Comparison of ENCODE assay signal across 19 cellular contexts in the genomic region with DNA sequence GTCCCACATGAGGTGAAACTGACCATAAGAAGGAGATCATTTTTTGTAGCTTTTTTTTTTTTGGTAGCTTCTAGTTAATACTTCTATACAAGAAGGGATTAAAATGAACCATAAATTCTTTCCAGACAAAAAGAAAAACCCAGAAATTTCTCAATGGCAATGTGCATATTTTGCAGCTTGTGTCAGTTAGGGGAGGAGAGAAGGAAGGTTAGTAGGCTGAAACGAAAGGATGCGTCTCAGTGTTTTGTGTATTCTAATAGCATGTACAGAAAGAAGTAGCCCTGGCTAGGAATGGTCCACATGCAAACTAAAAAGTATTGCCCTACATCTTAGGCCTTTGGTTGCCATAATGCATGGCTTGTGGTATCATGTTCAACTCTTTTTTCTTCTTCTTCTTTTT.
DNase-seq lines count a peak whose midpoint lies in the region; ATAC-seq, FAIRE-seq and TF ChIP-seq lines count a peak whose summit lies in the region.
"Had no signal": no experiment of that assay in that cellular context is flagged by ENCODE, and none has a peak within 500 bp of the region (broad histone marks: within the 10 kb centered on the region; RNA-seq: fewer than 3 reads in every experiment).

No MANE protein-coding gene starts in this region.

- no peak overlapping the region for H3K56ac ChIP-seq in mesendoderm (ENCODE audit: low read length)

- no peaks in the 10 kb centered on the region for H3K27me3 ChIP-seq in A673 (replicated peaks; ENCODE audit: insufficient read depth, low read depth, low read length, poor library complexity)
- no peaks in the 10 kb centered on the region for H3K27me3 ChIP-seq in astrocyte (ENCODE audit: insufficient read depth, low read length)
- H3K27me3 ChIP-seq in mesendoderm (ENCODE audit: insufficient read depth, low read length, poor library complexity): no peaks in the 10 kb centered on the region
- H3K27me3 ChIP-seq: BE2C had no signal

- H2BK120ac ChIP-seq in mesendoderm (ENCODE audit: low read depth, low read length): no peak overlapping the region

- H3K4ac ChIP-seq in mesendoderm (ENCODE audit: low read depth, low read length): no peak overlapping the region

- no peaks in the 10 kb centered on the region for H3K9me3 ChIP-seq in A673 (ENCODE audit: low read depth, low read length, poor library complexity, severe bottlenecking)
- H3K9me3 ChIP-seq in astrocyte (ENCODE audit: insufficient read depth, low read depth, low read length): no peaks in the 10 kb centered on the region
- H3K9me3 ChIP-seq: BE2C, HAP-1 had no signal

- H3K27ac ChIP-seq in A673 (ENCODE audit: low read depth, low read length, poor library complexity, severe bottlenecking) (peak overlapping the region; percentile 0), astrocyte (ENCODE audit: low read depth, low read length) (no peak overlapping the region), mesendoderm (ENCODE audit: low read depth, low read length) (no peak overlapping the region)

- no peak for TF ChIP-seq CTCF in A673 (conservative IDR thresholded peaks at IDR 0.05; ENCODE audit: low read depth, low read length)
- no peak for TF ChIP-seq CTCF in astrocyte (IDR thresholded peaks at IDR 0.05; ENCODE audit: insufficient read depth, low read depth, low read length)
- no peak for TF ChIP-seq CTCF in foreskin fibroblast (IDR thresholded peaks at IDR 0.05; ENCODE audit: low read depth, low read length)

- H3K36me3 ChIP-seq in A673 (ENCODE audit: insufficient read depth, low read length, poor library complexity, severe bottlenecking) (peaks cover 4% of the 10 kb centered on the region), astrocyte (ENCODE audit: insufficient read depth, low read length) (no peaks in the 10 kb centered on the region), mesendoderm (ENCODE audit: control insufficient read depth, insufficient read depth, low read length) (no peaks in the 10 kb centered on the region)
- H3K36me3 ChIP-seq: BE2C, HAP-1 had no signal

- H3K4me3 ChIP-seq in A673 (ENCODE audit: low read depth, low read length, poor library complexity, severe bottlenecking) (no peak overlapping the region), astrocyte (ENCODE audit: insufficient read depth, low read depth, low read length) (no peak overlapping the region), foreskin fibroblast (ENCODE audit: low read depth in 1 of 2, low read length in 2 of 2) (no peak overlapping the region), mesendoderm (ENCODE audit: low read length) (no peak overlapping the region)
- H3K4me3 ChIP-seq: HAP-1 had no signal

- H4K5ac ChIP-seq in mesendoderm (ENCODE audit: low read length): no peak overlapping the region

- no peak overlapping the region for H2BK15ac ChIP-seq in mesendoderm (replicated peaks; ENCODE audit: low read depth)

- H2AFZ ChIP-seq in astrocyte (ENCODE audit: low read depth, low read length): no peak overlapping the region

- H3K4me1 Mint-ChIP-seq in astrocyte (ENCODE audit: low read depth, unreplicated experiment): peaks cover 13% of the 10 kb centered on the region
- no peaks in the 10 kb centered on the region for H3K4me1 Mint-ChIP-seq in activated CD8-positive, alpha-beta memory T cell treated with anti-CD3 and anti-CD28 coated beads, Interleukin-2, amount 10 ng/mL, durations not matched to agents 7 days and 5 days
- H3K4me1 Mint-ChIP-seq: CD8-positive, alpha-beta memory T cell had no signal

- no CpG with 5 or more reads among the region's 2 CpGs for WGBS in mesendoderm (ENCODE audit: extremely low coverage, insufficient coverage, low lambda C conversion rate)

- no peaks in the 10 kb centered on the region for H3K9me3 Mint-ChIP-seq in astrocyte (ENCODE audit: unreplicated experiment)
- H3K9me3 Mint-ChIP-seq in activated CD8-positive, alpha-beta memory T cell treated with anti-CD3 and anti-CD28 coated beads, Interleukin-2, amount 10 ng/mL, durations not matched to agents 7 days and 5 days (ENCODE audit: low read depth): no peaks in the 10 kb centered on the region

- H4K20me1 ChIP-seq in astrocyte (ENCODE audit: insufficient read depth, low read length): no peaks in the 10 kb centered on the region

- intact Hi-C loops in A673 (cut with micrococcal nuclease; ENCODE audit: unreplicated experiment): no loop called here

- no peak overlapping the region for H2AK5ac ChIP-seq in mesendoderm (ENCODE audit: low read length)

- H2BK5ac ChIP-seq in mesendoderm (ENCODE audit: low read length): no peak overlapping the region

- CTCF ChIA-PET in A673 (lab: Charles Lee): no interaction called here
- CTCF ChIA-PET in activated CD8-positive, alpha-beta memory T cell treated with anti-CD3 and anti-CD28 coated beads, Interleukin-2, amount 10 ng/mL, durations not matched to agents 7 days and 5 days (lab: Charles Lee): interaction anchor here (1.1 kb wide), 1 partner anchor 19 kb away, joined by 3 read pairs; no protein-coding TSS in a partner anchor

- no peak overlapping the region for H4K8ac ChIP-seq in mesendoderm (ENCODE audit: low read depth, low read length)

- no peak overlapping the region for H3K23ac ChIP-seq in mesendoderm (ENCODE audit: low read length)

- POLR2A ChIA-PET in A673 (lab: Charles Lee; ENCODE audit: low non-redundant PET): no interaction called here

- no peak overlapping the region for H3K4me2 ChIP-seq in astrocyte (ENCODE audit: low read length)
- H3K4me2 ChIP-seq in mesendoderm (ENCODE audit: low read length): no peak overlapping the region

- H3K4me1 ChIP-seq in A673 (ENCODE audit: insufficient read depth, low read length, poor library complexity, severe bottlenecking): peaks cover 23% of the 10 kb centered on the region
- H3K4me1 ChIP-seq in astrocyte (ENCODE audit: insufficient read depth, low read length): peaks cover 11% of the 10 kb centered on the region
- H3K4me1 ChIP-seq in mesendoderm (ENCODE audit: control insufficient read depth, low read depth, low read length): no peaks in the 10 kb centered on the region
- H3K4me1 ChIP-seq: BE2C had no signal

- no peak for ATAC-seq in activated CD8-positive, alpha-beta memory T cell treated with anti-CD3 and anti-CD28 coated beads, Interleukin-2, amount 10 ng/mL, durations not matched to agents 7 days and 5 days

- H3K79me1 ChIP-seq in mesendoderm (ENCODE audit: low read length): no peaks in the 10 kb centered on the region

- no peak for DNase-seq in A673 (ENCODE audit: low spot score)
- peak; percentile 11 for DNase-seq in GM04503 (ENCODE audit: low read depth)
- DNase-seq in astrocyte (ENCODE audit: low read depth): peak; percentile 34
- DNase-seq in foreskin fibroblast: peak; percentile 49 to 71
- no peak for DNase-seq in HuH-7 (ENCODE audit: low spot score)
- no peak for DNase-seq in activated CD8-positive, alpha-beta memory T cell treated with anti-CD3 and anti-CD28 coated beads, Interleukin-2, amount 10 ng/mL, durations not matched to agents 7 days and 5 days
- DNase-seq in A172 (ENCODE audit: low spot score): no peak
- DNase-seq in mesendoderm: no peak
- DNase-seq: 8988T; BE2C; CD8-positive, alpha-beta memory T cell; DMS 273 treated with DMSO at 0.1 percent for 48 hours; Kasumi-1; NCI-H2029; NCI-H2171 treated with DMSO at 0.1 percent for 48 hours; NCI-H510A; NCI-H82 had no signal

- peak; percentile 17 for FAIRE-seq in astrocyte (lab: Jason Lieb, UNC)
- FAIRE-seq: GM12891 had no signal

- no peak overlapping the region for H3K18ac ChIP-seq in mesendoderm (ENCODE audit: low read length)

- no TSS peak for BruUV-seq in A673 (replicated peaks; lab: Mats Ljungman, UMichigan)

- H3K9ac ChIP-seq in astrocyte (ENCODE audit: low read length) (no peak overlapping the region), mesendoderm (ENCODE audit: low read length) (no peak overlapping the region)

- no peaks in the 10 kb centered on the region for H3K36me3 Mint-ChIP-seq in astrocyte (ENCODE audit: low read depth, unreplicated experiment)
- H3K36me3 Mint-ChIP-seq in activated CD8-positive, alpha-beta memory T cell treated with anti-CD3 and anti-CD28 coated beads, Interleukin-2, amount 10 ng/mL, durations not matched to agents 7 days and 5 days: no peaks in the 10 kb centered on the region
- H3K36me3 Mint-ChIP-seq: CD8-positive, alpha-beta memory T cell had no signal

- H3K27ac Mint-ChIP-seq in astrocyte (ENCODE audit: unreplicated experiment): no peak overlapping the region
- no peak overlapping the region for H3K27ac Mint-ChIP-seq in activated CD8-positive, alpha-beta memory T cell treated with anti-CD3 and anti-CD28 coated beads, Interleukin-2, amount 10 ng/mL, durations not matched to agents 7 days and 5 days

- H3K79me2 ChIP-seq in astrocyte (ENCODE audit: insufficient read depth, low read length) (no peaks in the 10 kb centered on the region), mesendoderm (ENCODE audit: control insufficient read depth, insufficient read depth, low read length) (no peaks in the 10 kb centered on the region)

- no peaks in the 10 kb centered on the region for H3K27me3 Mint-ChIP-seq in astrocyte (ENCODE audit: low read depth, unreplicated experiment)
- H3K27me3 Mint-ChIP-seq in activated CD8-positive, alpha-beta memory T cell treated with anti-CD3 and anti-CD28 coated beads, Interleukin-2, amount 10 ng/mL, durations not matched to agents 7 days and 5 days: no peaks in the 10 kb centered on the region

- H3K4me3 Mint-ChIP-seq in astrocyte (ENCODE audit: unreplicated experiment): no peak overlapping the region
- no peak overlapping the region for H3K4me3 Mint-ChIP-seq in activated CD8-positive, alpha-beta memory T cell treated with anti-CD3 and anti-CD28 coated beads, Interleukin-2, amount 10 ng/mL, durations not matched to agents 7 days and 5 days
- H3K4me3 Mint-ChIP-seq: CD8-positive, alpha-beta memory T cell had no signal

Comparison
In these comparisons a context has a peak if more than half of its experiments do, and no peak if none do; other contexts are left out.
1. DNase-seq: peak in GM04503 (single experiment), astrocyte (single experiment) and foreskin fibroblast (2 of 2); none in A673 (single experiment), HuH-7 (single experiment), activated CD8-positive, alpha-beta memory T cell treated with anti-CD3 and anti-CD28 coated beads, Interleukin-2, amount 10 ng/mL, durations not matched to agents 7 days and 5 days (single experiment), A172 (single experiment) and mesendoderm (single experiment).